9 cellular contexts compared by ENCODE assay signal in genomic region chr2:187658952-187659525, GRCh38.
DNase-seq lines count a peak whose midpoint lies in the region; ATAC-seq, FAIRE-seq and TF ChIP-seq lines count a peak whose summit lies in the region.
"Had no signal": no experiment of that assay in that cellular context is flagged by ENCODE, and none has a peak within 500 bp of the region (broad histone marks: within the 10 kb centered on the region; RNA-seq: fewer than 3 reads in every experiment).

No MANE protein-coding gene starts in this region.

- TF ChIP-seq CTCF in colonic mucosa (IDR thresholded peaks at IDR 0.05), result no peak

- no peaks in the 10 kb centered on the region for H3K36me3 ChIP-seq in colonic mucosa

- intact Hi-C loops in colonic mucosa (cut with DNase I), result no loop called here

- no peaks in the 10 kb centered on the region for H3K27me3 ChIP-seq in colonic mucosa

- FAIRE-seq in TTC549 (lab: Jason Lieb, UNC) (peak; percentile 72), RCC 7860 (lab: Jason Lieb, UNC) (no peak)

- H3K9ac ChIP-seq in colonic mucosa (ENCODE audit: low read depth in 2 of 2, low read length in 2 of 2), result no peak overlapping the region

- H3K4me3 ChIP-seq in colonic mucosa, result no peak overlapping the region

- DNase-seq in DMS53 (lab: John Stamatoyannopoulos, UW) (peak; percentile 63), islet precursor cell (peak; percentile 66), colonic mucosa (no peak), DMS79 (lab: John Stamatoyannopoulos, UW) (no peak), RCC 7860 (ENCODE audit: low spot score) (no peak)
- DNase-seq: MV-4-11 had no signal

- no peaks in the 10 kb centered on the region for H3K9me3 ChIP-seq in colonic mucosa

- H3K4me1 ChIP-seq in colonic mucosa, result no peaks in the 10 kb centered on the region

- ATAC-seq in HG02938 (IDR thresholded peaks at IDR 0.05; ENCODE audit: unreplicated experiment), result peak; percentile 73
- no peak for ATAC-seq in GM19324 (IDR thresholded peaks at IDR 0.05; ENCODE audit: low FRiP score, unreplicated experiment)

- H3K27ac ChIP-seq in colonic mucosa, result no peak overlapping the region

Comparison
In these comparisons a context has a peak if more than half of its experiments do, and no peak if none do; other contexts are left out.
1. DNase-seq: peak in DMS53 (single experiment) and islet precursor cell (single experiment); none in colonic mucosa (single experiment), DMS79 (single experiment) and RCC 7860 (single experiment).